Comparison of ENCODE assay signal across 8 cellular contexts in genomic region chr1:39395357-39395831, GRCh38.
DNase-seq lines count a peak whose midpoint lies in the region; ATAC-seq and TF ChIP-seq lines count a peak whose summit lies in the region.

No MANE protein-coding gene starts in this region.

- WGBS in endodermal cell (ENCODE audit: insufficient coverage in 1 of 2, insufficient read length in 1 of 2), 2 experiments, result 27 to 40% methylated on average over 1 of the region's 1 CpG

- TF ChIP-seq CTCF in endodermal cell (conservative IDR thresholded peaks at IDR 0.05), result no peak

- H3K4me1 Mint-ChIP-seq in endodermal cell, result peaks cover 73% of the 10 kb centered on the region
- peaks cover 60 to 88% (median 84%) of the 10 kb centered on the region in 7 donors for H3K4me1 Mint-ChIP-seq in naive thymus-derived CD4-positive, alpha-beta T cell
- peaks cover 79% of the 10 kb centered on the region for H3K4me1 Mint-ChIP-seq in activated naive CD4-positive, alpha-beta T cell treated with anti-CD3 and anti-CD28 coated beads, Interleukin-2, amount 10 ng/mL, durations not matched to agents 7 days and 5 days

- peak overlapping the region; percentile 53 for H3K4me3 ChIP-seq in endodermal cell (ENCODE audit: low read length)
- H3K4me3 ChIP-seq in naive thymus-derived CD4-positive, alpha-beta T cell (ENCODE audit: low read length), result no peak overlapping the region

- H3K27me3 ChIP-seq in endodermal cell (ENCODE audit: control insufficient read depth, insufficient read depth, low read length, poor library complexity, severe bottlenecking), result no peaks in the 10 kb centered on the region
- no peaks in the 10 kb centered on the region for H3K27me3 ChIP-seq in naive thymus-derived CD4-positive, alpha-beta T cell (ENCODE audit: control insufficient read depth in 2 of 2, insufficient read depth in 2 of 2, low read length in 2 of 2)

- intact Hi-C loops in naive thymus-derived CD4-positive, alpha-beta T cell (cut with micrococcal nuclease), result loop anchor here in 1 of 2 donors (2.0 kb wide), 1 partner anchor 13 kb away; no protein-coding TSS in a partner anchor

- DNase-seq in Caki2 (ENCODE audit: low read depth) (peak; percentile 88), NCI-H510A treated with DMSO at 0.1 percent for 48 hours (lab: John Stamatoyannopoulos, UW) (peak; percentile 94), endodermal cell (peak; percentile 65), HuH-7 (ENCODE audit: low spot score) (no peak), iPS-NIHi7 (ENCODE audit: extremely low spot score) (no peak)
- DNase-seq in naive thymus-derived CD4-positive, alpha-beta T cell, result no peak
- no peak for DNase-seq in activated naive CD4-positive, alpha-beta T cell treated with anti-CD3 and anti-CD28 coated beads, Interleukin-2, amount 10 ng/mL, durations not matched to agents 7 days and 5 days

- H3K4me3 Mint-ChIP-seq in endodermal cell, result no peak overlapping the region
- peak overlapping the region in 1 of 10 donors; percentile 40 for H3K4me3 Mint-ChIP-seq in naive thymus-derived CD4-positive, alpha-beta T cell
- no peak overlapping the region for H3K4me3 Mint-ChIP-seq in activated naive CD4-positive, alpha-beta T cell treated with anti-CD3 and anti-CD28 coated beads, Interleukin-2, amount 10 ng/mL, durations not matched to agents 7 days and 5 days

- peaks cover 39% of the 10 kb centered on the region for H3K4me1 ChIP-seq in endodermal cell (ENCODE audit: control insufficient read depth, insufficient read depth, low read length)
- peaks cover 23 to 42% of the 10 kb centered on the region in 2 donors for H3K4me1 ChIP-seq in naive thymus-derived CD4-positive, alpha-beta T cell (ENCODE audit: control insufficient read depth in 2 of 2, insufficient read depth in 2 of 2, low read length in 2 of 2)

- peak overlapping the region; percentile 31 for H3K27ac ChIP-seq in endodermal cell (ENCODE audit: low read depth, low read length)
- no peak overlapping the region for H3K27ac ChIP-seq in naive thymus-derived CD4-positive, alpha-beta T cell (ENCODE audit: low read depth, low read length)

- no peaks in the 10 kb centered on the region for H3K9me3 ChIP-seq in endodermal cell (ENCODE audit: control insufficient read depth, low read length)
- H3K9me3 ChIP-seq in naive thymus-derived CD4-positive, alpha-beta T cell (ENCODE audit: control insufficient read depth in 2 of 3, low read length in 3 of 3), result no peaks in the 10 kb centered on the region

- POLR2A ChIA-PET in naive thymus-derived CD4-positive, alpha-beta T cell (lab: Charles Lee), result interaction anchor here (1.0 kb wide), 1 partner anchor 10 kb away, joined by 6 read pairs; no protein-coding TSS in a partner anchor

- CTCF ChIA-PET in naive thymus-derived CD4-positive, alpha-beta T cell (lab: Charles Lee), result interaction anchor here (0.6 to 1.7 kb wide), 2 partner anchors 15 to 194 kb away, joined by 3 to 8 read pairs; no protein-coding TSS in a partner anchor
- CTCF ChIA-PET in activated naive CD4-positive, alpha-beta T cell treated with anti-CD3 and anti-CD28 coated beads, Interleukin-2, amount 10 ng/mL, durations not matched to agents 7 days and 5 days (lab: Charles Lee), result interaction anchor here (0.8 to 1.7 kb wide), 2 partner anchors 15 to 16 kb away, joined by 3 to 5 read pairs; no protein-coding TSS in a partner anchor

- H3K27ac Mint-ChIP-seq in endodermal cell, result peak overlapping the region; percentile 88
- H3K27ac Mint-ChIP-seq in naive thymus-derived CD4-positive, alpha-beta T cell, result peak overlapping the region in 5 of 9 donors; percentile 11 to 62 (median 57)
- H3K27ac Mint-ChIP-seq in activated naive CD4-positive, alpha-beta T cell treated with anti-CD3 and anti-CD28 coated beads, Interleukin-2, amount 10 ng/mL, durations not matched to agents 7 days and 5 days, result no peak overlapping the region

- in situ Hi-C loops in Caki2 (cut with HindIII; ENCODE audit: low pct_unique_long_range_greater_than_20kb, low sequenced_read_pairs), result no loop called here

- no peaks in the 10 kb centered on the region for H3K27me3 Mint-ChIP-seq in endodermal cell (ENCODE audit: insufficient read depth)
- no peaks in the 10 kb centered on the region for H3K27me3 Mint-ChIP-seq in naive thymus-derived CD4-positive, alpha-beta T cell
- no peaks in the 10 kb centered on the region for H3K27me3 Mint-ChIP-seq in activated naive CD4-positive, alpha-beta T cell treated with anti-CD3 and anti-CD28 coated beads, Interleukin-2, amount 10 ng/mL, durations not matched to agents 7 days and 5 days

- H3K36me3 Mint-ChIP-seq in endodermal cell (ENCODE audit: low read depth), result peaks cover 2% of the 10 kb centered on the region
- peaks cover 0 to 15% (median 9%) of the 10 kb centered on the region in 5 donors for H3K36me3 Mint-ChIP-seq in naive thymus-derived CD4-positive, alpha-beta T cell
- peaks cover 38% of the 10 kb centered on the region for H3K36me3 Mint-ChIP-seq in activated naive CD4-positive, alpha-beta T cell treated with anti-CD3 and anti-CD28 coated beads, Interleukin-2, amount 10 ng/mL, durations not matched to agents 7 days and 5 days

- H3K9me3 Mint-ChIP-seq in endodermal cell, result no peaks in the 10 kb centered on the region
- peaks cover 0 to 1% (median 0%) of the 10 kb centered on the region in 11 donors for H3K9me3 Mint-ChIP-seq in naive thymus-derived CD4-positive, alpha-beta T cell
- H3K9me3 Mint-ChIP-seq in activated naive CD4-positive, alpha-beta T cell treated with anti-CD3 and anti-CD28 coated beads, Interleukin-2, amount 10 ng/mL, durations not matched to agents 7 days and 5 days, result no peaks in the 10 kb centered on the region

- H3K36me3 ChIP-seq in endodermal cell (ENCODE audit: control insufficient read depth, insufficient read depth, low read length), result peaks cover under 1% of the 10 kb centered on the region
- peaks cover 0 to 16% (median 0%) of the 10 kb centered on the region in 3 experiments for H3K36me3 ChIP-seq in naive thymus-derived CD4-positive, alpha-beta T cell (ENCODE audit: control insufficient read depth in 2 of 3, insufficient read depth in 3 of 3, low read length in 3 of 3)

- peak overlapping the region; percentile 60 for H3K9ac ChIP-seq in endodermal cell (ENCODE audit: extremely low read depth, low read length, poor library complexity, severe bottlenecking)

- no peak for ATAC-seq in naive thymus-derived CD4-positive, alpha-beta T cell
- no peak for ATAC-seq in HG03442 (IDR thresholded peaks at IDR 0.05; ENCODE audit: unreplicated experiment)

Comparison
In these comparisons a context has a peak if more than half of its experiments do, and no peak if none do; other contexts are left out.
1. DNase-seq: peak in Caki2 (single experiment), NCI-H510A treated with DMSO at 0.1 percent for 48 hours (single experiment) and endodermal cell (single experiment); none in naive thymus-derived CD4-positive, alpha-beta T cell (0 of 9), HuH-7 (single experiment), activated naive CD4-positive, alpha-beta T cell treated with anti-CD3 and anti-CD28 coated beads, Interleukin-2, amount 10 ng/mL, durations not matched to agents 7 days and 5 days (single experiment) and iPS-NIHi7 (single experiment).